Comparison of ENCODE assay signal across 9 cellular contexts in genomic region chr3:184337981-184338380, GRCh38. TPM values are rescaled to one million over a fixed set of nuclear protein-coding genes. Genes with fewer than 3 reads are reported as not detected.
DNase-seq lines count a peak whose midpoint lies in the region; TF ChIP-seq lines count a peak whose summit lies in the region.
"Had no signal": no experiment of that assay in that cellular context is flagged by ENCODE, and none has a peak within 500 bp of the region (broad histone marks: within the 10 kb centered on the region; RNA-seq: fewer than 3 reads in every experiment).

No MANE protein-coding gene starts in this region.

- H3K27ac Mint-ChIP-seq in Calu3 (ENCODE audit: unreplicated experiment), result peak overlapping the region; percentile 21
- H3K27ac Mint-ChIP-seq in activated T-helper 2 cell treated with anti-CD3 and anti-CD28 coated beads, Interferon-gamma antibody, Interleukin-2, Interleukin-4, amounts not matched to agents 10 μg/mL and 5 μg/mL and 100 μg/mL, durations not matched to agents 14 hours and 24 hours and 36 hours, result peak overlapping the region; percentile 21

- H3K4me2 ChIP-seq in skeletal muscle satellite cell (ENCODE audit: low read length), result peak overlapping the region; percentile 95

- H3K4me1 ChIP-seq in iPS-15b (ENCODE audit: control insufficient read depth, insufficient read depth, low read length), result peaks cover 4% of the 10 kb centered on the region
- peaks cover 67% of the 10 kb centered on the region for H3K4me1 ChIP-seq in skeletal muscle satellite cell (ENCODE audit: control insufficient read depth, insufficient read depth, low read length)

- peaks cover 24% of the 10 kb centered on the region for H3K36me3 ChIP-seq in iPS-15b (ENCODE audit: control insufficient read depth, insufficient read depth, low read length)
- peaks cover 31% of the 10 kb centered on the region for H3K36me3 ChIP-seq in skeletal muscle satellite cell (ENCODE audit: insufficient read depth, low read length)

- H3K4me3 Mint-ChIP-seq in Calu3 (ENCODE audit: low read depth, unreplicated experiment), result no peak overlapping the region
- H3K4me3 Mint-ChIP-seq in activated T-helper 2 cell treated with anti-CD3 and anti-CD28 coated beads, Interferon-gamma antibody, Interleukin-2, Interleukin-4, amounts not matched to agents 10 μg/mL and 5 μg/mL and 100 μg/mL, durations not matched to agents 14 hours and 24 hours and 36 hours (ENCODE audit: low read depth), result peak overlapping the region; percentile 9

- CTCF ChIA-PET in Calu3 (lab: Charles Lee), result interaction anchor here (0.6 to 1.7 kb wide), 2 partner anchors 8 to 138 kb away, joined by 3 to 4 read pairs; no protein-coding TSS in a partner anchor

- H3K9me3 Mint-ChIP-seq in Calu3 (ENCODE audit: low read depth, unreplicated experiment), result no peaks in the 10 kb centered on the region
- no peaks in the 10 kb centered on the region for H3K9me3 Mint-ChIP-seq in activated T-helper 2 cell treated with anti-CD3 and anti-CD28 coated beads, Interferon-gamma antibody, Interleukin-2, Interleukin-4, amounts not matched to agents 10 μg/mL and 5 μg/mL and 100 μg/mL, durations not matched to agents 14 hours and 24 hours and 36 hours

- peaks cover 58% of the 10 kb centered on the region for H3K36me3 Mint-ChIP-seq in Calu3 (ENCODE audit: insufficient read depth, unreplicated experiment)
- peaks cover 24% of the 10 kb centered on the region for H3K36me3 Mint-ChIP-seq in activated T-helper 2 cell treated with anti-CD3 and anti-CD28 coated beads, Interferon-gamma antibody, Interleukin-2, Interleukin-4, amounts not matched to agents 10 μg/mL and 5 μg/mL and 100 μg/mL, durations not matched to agents 14 hours and 24 hours and 36 hours (ENCODE audit: low read depth)

- H3K27me3 ChIP-seq in iPS-15b (ENCODE audit: control insufficient read depth, insufficient read depth, low read length) (no peaks in the 10 kb centered on the region), skeletal muscle satellite cell (ENCODE audit: control insufficient read depth, insufficient read depth, low read length) (no peaks in the 10 kb centered on the region)

- intact Hi-C loops in Calu3 (cut with micrococcal nuclease; ENCODE audit: unreplicated experiment), result no loop called here
- intact Hi-C loops in activated T-helper 2 cell treated with anti-CD3 and anti-CD28 coated beads, Interferon-gamma antibody, Interleukin-2, Interleukin-4, amounts not matched to agents 10 μg/mL and 5 μg/mL and 100 μg/mL, durations not matched to agents 14 hours and 24 hours and 36 hours (cut with micrococcal nuclease), result no loop called here
- intact Hi-C loops in posterior vena cava (cut with DNase I), result no loop called here

- DNase-seq in Calu3, result no peak
- no peak for DNase-seq in activated T-helper 2 cell treated with anti-CD3 and anti-CD28 coated beads, Interferon-gamma antibody, Interleukin-2, Interleukin-4, amounts not matched to agents 10 μg/mL and 5 μg/mL and 100 μg/mL, durations not matched to agents 14 hours and 24 hours and 36 hours (ENCODE audit: low spot score)
- DNase-seq in RKO (ENCODE audit: low spot score), result no peak
- DNase-seq in activated effector memory CD4-positive, alpha-beta T cell treated with anti-CD3 and anti-CD28 coated beads, Interleukin-2, amount 50 U/mL, for 16 hours, result no peak
- DNase-seq in central memory CD4-positive, alpha-beta T cell, result no peak
- no peak for DNase-seq in posterior vena cava (ENCODE audit: low spot score)
- DNase-seq: GF-D8 had no signal

- no peaks in the 10 kb centered on the region for H3K27me3 Mint-ChIP-seq in Calu3 (ENCODE audit: unreplicated experiment)
- no peaks in the 10 kb centered on the region for H3K27me3 Mint-ChIP-seq in activated T-helper 2 cell treated with anti-CD3 and anti-CD28 coated beads, Interferon-gamma antibody, Interleukin-2, Interleukin-4, amounts not matched to agents 10 μg/mL and 5 μg/mL and 100 μg/mL, durations not matched to agents 14 hours and 24 hours and 36 hours (ENCODE audit: low read depth)

- H3K4me1 Mint-ChIP-seq in Calu3 (ENCODE audit: low read depth, unreplicated experiment), result peaks cover 50% of the 10 kb centered on the region
- peaks cover 45% of the 10 kb centered on the region for H3K4me1 Mint-ChIP-seq in activated T-helper 2 cell treated with anti-CD3 and anti-CD28 coated beads, Interferon-gamma antibody, Interleukin-2, Interleukin-4, amounts not matched to agents 10 μg/mL and 5 μg/mL and 100 μg/mL, durations not matched to agents 14 hours and 24 hours and 36 hours (ENCODE audit: low read depth)

- H3K9ac ChIP-seq in iPS-15b (ENCODE audit: low read depth, low read length), result no peak overlapping the region
- no peak overlapping the region for H3K9ac ChIP-seq in skeletal muscle satellite cell (ENCODE audit: low read depth, low read length)

- H3K9me3 ChIP-seq in iPS-15b (ENCODE audit: control insufficient read depth, insufficient read depth, low read length) (no peaks in the 10 kb centered on the region), skeletal muscle satellite cell (replicated peaks; ENCODE audit: low read length) (no peaks in the 10 kb centered on the region)

- no TSS peak for BruUV-seq in Calu3 (replicated peaks; lab: Mats Ljungman, UMichigan)

- H3K4me3 ChIP-seq in iPS-15b (ENCODE audit: low read depth, low read length), result peak overlapping the region; percentile 60
- H3K4me3 ChIP-seq in skeletal muscle satellite cell (ENCODE audit: low read length), result no peak overlapping the region

- TF ChIP-seq CTCF in Calu3 (IDR thresholded peaks at IDR 0.05; ENCODE audit: unreplicated experiment), result no peak

RNA-seq across cellular contexts. Expression of gene FAM131A, which starts 0.6 kb away (rescaled TPM):
- total RNA-seq in Calu3 (2022), result 24.4 and 29.2 TPM in 2 replicates
- total RNA-seq in activated T-helper 2 cell treated with anti-CD3 and anti-CD28 coated beads, Interferon-gamma antibody, Interleukin-2, Interleukin-4, amounts not matched to agents 10 μg/mL and 5 μg/mL and 100 μg/mL, durations not matched to agents 14 hours and 24 hours and 36 hours, result 12.6 and 13.9 TPM in 2 replicates
- 18.8 TPM in 2 replicates for total RNA-seq in skeletal muscle satellite cell (2012; rRNA removed)
- total RNA-seq in posterior vena cava, result 10 to 100 TPM; 30.4 to 37.4 TPM

RNA-seq across cellular contexts. Expression of gene CLCN2, which starts 23.4 kb away (rescaled TPM):
- total RNA-seq in Calu3 (2022), result 22.9 and 25.3 TPM in 2 replicates
- total RNA-seq in activated T-helper 2 cell treated with anti-CD3 and anti-CD28 coated beads, Interferon-gamma antibody, Interleukin-2, Interleukin-4, amounts not matched to agents 10 μg/mL and 5 μg/mL and 100 μg/mL, durations not matched to agents 14 hours and 24 hours and 36 hours, result 6.9 and 9.6 TPM in 2 replicates
- total RNA-seq in skeletal muscle satellite cell (2012; rRNA removed), result 4.4 and 5.3 TPM in 2 replicates
- 1 to 10 TPM; 3.7 to 4.0 TPM for total RNA-seq in posterior vena cava

RNA-seq across cellular contexts. Expression of gene POLR2H, which starts 23.5 kb away (rescaled TPM):
- total RNA-seq in Calu3 (2022) (128 and 131 TPM in 2 replicates), posterior vena cava (10 to 100 TPM; 39.1 to 42.7 TPM)
- total RNA-seq in activated T-helper 2 cell treated with anti-CD3 and anti-CD28 coated beads, Interferon-gamma antibody, Interleukin-2, Interleukin-4, amounts not matched to agents 10 μg/mL and 5 μg/mL and 100 μg/mL, durations not matched to agents 14 hours and 24 hours and 36 hours, result 150 and 155 TPM in 2 replicates
- 107 and 163 TPM in 2 replicates for total RNA-seq in skeletal muscle satellite cell (2012; rRNA removed)

RNA-seq across cellular contexts. Expression of gene EIF4G1, which starts 23.6 kb away (rescaled TPM):
- total RNA-seq in Calu3 (2022) (662 and 673 TPM in 2 replicates), posterior vena cava (100 to 1,000 TPM; 273 to 325 TPM)
- 624 and 628 TPM in 2 replicates for total RNA-seq in activated T-helper 2 cell treated with anti-CD3 and anti-CD28 coated beads, Interferon-gamma antibody, Interleukin-2, Interleukin-4, amounts not matched to agents 10 μg/mL and 5 μg/mL and 100 μg/mL, durations not matched to agents 14 hours and 24 hours and 36 hours
- total RNA-seq in skeletal muscle satellite cell (2012; rRNA removed), result 257 and 270 TPM in 2 replicates

RNA-seq across cellular contexts. Expression of gene PSMD2, which starts 38.9 kb away (rescaled TPM):
- total RNA-seq in Calu3 (2022), result 513 and 530 TPM in 2 replicates
- total RNA-seq in activated T-helper 2 cell treated with anti-CD3 and anti-CD28 coated beads, Interferon-gamma antibody, Interleukin-2, Interleukin-4, amounts not matched to agents 10 μg/mL and 5 μg/mL and 100 μg/mL, durations not matched to agents 14 hours and 24 hours and 36 hours, result 268 and 275 TPM in 2 replicates
- total RNA-seq in skeletal muscle satellite cell (2012; rRNA removed), result 494 and 672 TPM in 2 replicates
- total RNA-seq in posterior vena cava, result 100 to 1,000 TPM; 128 to 163 TPM
